1 cellular context compared by ENCODE assay signal in genomic region chr7:135414850-135415439, GRCh38.
TF ChIP-seq lines count a peak whose summit lies in the region.

No MANE protein-coding gene starts in this region.

TF ChIP-seq in K562, 482 proteins besides CTCF, POLR2A, EP300 and RAD21 (continued from another document and continues in another):
- no peak for TF ChIP-seq CHD7 (IDR thresholded peaks at IDR 0.05; ENCODE audit: low read depth, low read length)
- TF ChIP-seq THRAP3 (IDR thresholded peaks at IDR 0.05; ENCODE audit: borderline replicate concordance): no peak
- TF ChIP-seq, protein P1, sequence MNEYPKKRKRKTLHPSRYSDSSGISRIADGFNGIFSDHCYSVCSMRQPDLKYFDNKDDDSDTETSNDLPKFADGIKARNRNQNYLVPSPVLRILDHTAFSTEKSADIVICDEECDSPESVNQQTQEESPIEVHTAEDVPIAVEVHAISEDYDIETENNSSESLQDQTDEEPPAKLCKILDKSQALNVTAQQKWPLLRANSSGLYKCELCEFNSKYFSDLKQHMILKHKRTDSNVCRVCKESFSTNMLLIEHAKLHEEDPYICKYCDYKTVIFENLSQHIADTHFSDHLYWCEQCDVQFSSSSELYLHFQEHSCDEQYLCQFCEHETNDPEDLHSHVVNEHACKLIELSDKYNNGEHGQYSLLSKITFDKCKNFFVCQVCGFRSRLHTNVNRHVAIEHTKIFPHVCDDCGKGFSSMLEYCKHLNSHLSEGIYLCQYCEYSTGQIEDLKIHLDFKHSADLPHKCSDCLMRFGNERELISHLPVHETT (CRISPR knock-in tag; conservative IDR thresholded peaks at IDR 0.05 in 1 of 2, IDR thresholded peaks at IDR 0.05 in 1 of 2): no peak
- TF ChIP-seq, protein P2, sequence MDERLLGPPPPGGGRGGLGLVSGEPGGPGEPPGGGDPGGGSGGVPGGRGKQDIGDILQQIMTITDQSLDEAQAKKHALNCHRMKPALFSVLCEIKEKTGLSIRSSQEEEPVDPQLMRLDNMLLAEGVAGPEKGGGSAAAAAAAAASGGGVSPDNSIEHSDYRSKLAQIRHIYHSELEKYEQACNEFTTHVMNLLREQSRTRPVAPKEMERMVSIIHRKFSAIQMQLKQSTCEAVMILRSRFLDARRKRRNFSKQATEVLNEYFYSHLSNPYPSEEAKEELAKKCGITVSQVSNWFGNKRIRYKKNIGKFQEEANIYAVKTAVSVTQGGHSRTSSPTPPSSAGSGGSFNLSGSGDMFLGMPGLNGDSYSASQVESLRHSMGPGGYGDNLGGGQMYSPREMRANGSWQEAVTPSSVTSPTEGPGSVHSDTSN (CRISPR knock-in tag; IDR thresholded peaks at IDR 0.05; ENCODE audit: low read depth): no peak
- TF ChIP-seq, protein P2 (tag; conservative IDR thresholded peaks at IDR 0.05; ENCODE audit: low read depth): no peak
- 0 out of 4 replicates have a peak, but pooled peaks of 1 of the 2 experiments have one; percentile 21 for TF ChIP-seq CSDE1 (IDR thresholded peaks at IDR 0.05)
- TF ChIP-seq, protein P3, sequence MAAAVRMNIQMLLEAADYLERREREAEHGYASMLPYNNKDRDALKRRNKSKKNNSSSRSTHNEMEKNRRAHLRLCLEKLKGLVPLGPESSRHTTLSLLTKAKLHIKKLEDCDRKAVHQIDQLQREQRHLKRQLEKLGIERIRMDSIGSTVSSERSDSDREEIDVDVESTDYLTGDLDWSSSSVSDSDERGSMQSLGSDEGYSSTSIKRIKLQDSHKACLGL (CRISPR knock-in tag; IDR thresholded peaks at IDR 0.05; ENCODE audit: borderline replicate concordance, poor library complexity, severe bottlenecking): no peak
- no peak for TF ChIP-seq ARNT (IDR thresholded peaks at IDR 0.05)
- TF ChIP-seq PCBP1 (IDR thresholded peaks at IDR 0.05; ENCODE audit: low read depth, low read length, poor library complexity, severe bottlenecking): no peak
- no peak for TF ChIP-seq FOXK1 (CRISPR knock-in tag; IDR thresholded peaks at IDR 0.05; ENCODE audit: borderline replicate concordance)
- TF ChIP-seq, protein P4, sequence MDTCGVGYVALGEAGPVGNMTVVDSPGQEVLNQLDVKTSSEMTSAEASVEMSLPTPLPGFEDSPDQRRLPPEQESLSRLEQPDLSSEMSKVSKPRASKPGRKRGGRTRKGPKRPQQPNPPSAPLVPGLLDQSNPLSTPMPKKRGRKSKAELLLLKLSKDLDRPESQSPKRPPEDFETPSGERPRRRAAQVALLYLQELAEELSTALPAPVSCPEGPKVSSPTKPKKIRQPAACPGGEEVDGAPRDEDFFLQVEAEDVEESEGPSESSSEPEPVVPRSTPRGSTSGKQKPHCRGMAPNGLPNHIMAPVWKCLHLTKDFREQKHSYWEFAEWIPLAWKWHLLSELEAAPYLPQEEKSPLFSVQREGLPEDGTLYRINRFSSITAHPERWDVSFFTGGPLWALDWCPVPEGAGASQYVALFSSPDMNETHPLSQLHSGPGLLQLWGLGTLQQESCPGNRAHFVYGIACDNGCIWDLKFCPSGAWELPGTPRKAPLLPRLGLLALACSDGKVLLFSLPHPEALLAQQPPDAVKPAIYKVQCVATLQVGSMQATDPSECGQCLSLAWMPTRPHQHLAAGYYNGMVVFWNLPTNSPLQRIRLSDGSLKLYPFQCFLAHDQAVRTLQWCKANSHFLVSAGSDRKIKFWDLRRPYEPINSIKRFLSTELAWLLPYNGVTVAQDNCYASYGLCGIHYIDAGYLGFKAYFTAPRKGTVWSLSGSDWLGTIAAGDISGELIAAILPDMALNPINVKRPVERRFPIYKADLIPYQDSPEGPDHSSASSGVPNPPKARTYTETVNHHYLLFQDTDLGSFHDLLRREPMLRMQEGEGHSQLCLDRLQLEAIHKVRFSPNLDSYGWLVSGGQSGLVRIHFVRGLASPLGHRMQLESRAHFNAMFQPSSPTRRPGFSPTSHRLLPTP (IDR thresholded peaks at IDR 0.05; ENCODE audit: borderline replicate concordance, extremely low read depth, insufficient read length): no peak
- TF ChIP-seq, protein P5, sequence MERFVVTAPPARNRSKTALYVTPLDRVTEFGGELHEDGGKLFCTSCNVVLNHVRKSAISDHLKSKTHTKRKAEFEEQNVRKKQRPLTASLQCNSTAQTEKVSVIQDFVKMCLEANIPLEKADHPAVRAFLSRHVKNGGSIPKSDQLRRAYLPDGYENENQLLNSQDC (CRISPR knock-in tag; IDR thresholded peaks at IDR 0.05): no peak
- no peak for TF ChIP-seq NBN (IDR thresholded peaks at IDR 0.05; ENCODE audit: low read depth)
- TF ChIP-seq KLF16 (IDR thresholded peaks at IDR 0.05): 0 out of 2 replicates have a peak, but pooled peaks have one; percentile 15
- no peak for TF ChIP-seq RFX7 (CRISPR knock-in tag; IDR thresholded peaks at IDR 0.05)
- TF ChIP-seq SRF (CRISPR knock-in tag; IDR thresholded peaks at IDR 0.05): no peak
- no peak for TF ChIP-seq PHF8 (IDR thresholded peaks at IDR 0.05; ENCODE audit: borderline replicate concordance, low read length)
- no peak for TF ChIP-seq ZBTB40 (IDR thresholded peaks at IDR 0.05)
- no peak for TF ChIP-seq ZBTB40 (CRISPR knock-in tag; IDR thresholded peaks at IDR 0.05)
- TF ChIP-seq CAMTA2 (CRISPR knock-in tag; conservative IDR thresholded peaks at IDR 0.05): no peak
